Comparison of ENCODE assay signal across 1 cellular context in genomic region chr3:125001557-125002413, GRCh38.
TF ChIP-seq lines count a peak whose summit lies in the region.

No MANE protein-coding gene starts in this region.

TF ChIP-seq in HepG2, 621 proteins besides CTCF, POLR2A, EP300 and RAD21 (continued from another document and continues in another):
- TF ChIP-seq ZNF7 (CRISPR knock-in tag; IDR thresholded peaks at IDR 0.05) (0 out of 2 replicates have a peak, but pooled peaks have one; percentile 43), MED13 (CRISPR knock-in tag; IDR thresholded peaks at IDR 0.05) (peak; percentile 74; the same call in 1 of the 2 replicates), ZNF724P (CRISPR knock-in tag; IDR thresholded peaks at IDR 0.05; ENCODE audit: borderline replicate concordance) (no peak), ZNF629 (CRISPR knock-in tag; conservative IDR thresholded peaks at IDR 0.05) (peak; percentile 33; the same call in 1 of the 2 replicates), ZSCAN21 (CRISPR knock-in tag; IDR thresholded peaks at IDR 0.05; ENCODE audit: borderline replicate concordance) (peak; percentile 59; the same call in 1 of the 2 replicates), HINFP (CRISPR knock-in tag; IDR thresholded peaks at IDR 0.05; ENCODE audit: low read depth) (no peak), NFRKB (IDR thresholded peaks at IDR 0.05) (no peak), RNF2 (conservative IDR thresholded peaks at IDR 0.05; ENCODE audit: low read depth) (no peak), ERF (CRISPR knock-in tag; IDR thresholded peaks at IDR 0.05) (peak; percentile 52), NR1H2 (CRISPR knock-in tag; IDR thresholded peaks at IDR 0.05; ENCODE audit: borderline replicate concordance, low read depth) (no peak; the same call in 1 of the 2 replicates), ZGPAT (CRISPR knock-in tag; IDR thresholded peaks at IDR 0.05) (peak; percentile 84), ZNF124 (CRISPR knock-in tag; IDR thresholded peaks at IDR 0.05) (peak; percentile 62), ZFP1 (CRISPR knock-in tag; IDR thresholded peaks at IDR 0.05) (0 out of 2 replicates have a peak, but pooled peaks have one; percentile 71), MTERF4 (CRISPR knock-in tag; IDR thresholded peaks at IDR 0.05) (no peak), ZNF597 (CRISPR knock-in tag; IDR thresholded peaks at IDR 0.05) (no peak), ZNF678 (CRISPR knock-in tag; IDR thresholded peaks at IDR 0.05) (no peak), CREB3 (CRISPR knock-in tag; IDR thresholded peaks at IDR 0.05) (0 out of 2 replicates have a peak, but pooled peaks have one; percentile 35), ETS1 (CRISPR knock-in tag; IDR thresholded peaks at IDR 0.05) (no peak), ZNF773 (CRISPR knock-in tag; IDR thresholded peaks at IDR 0.05; ENCODE audit: borderline replicate concordance) (no peak), ZNF335 (CRISPR knock-in tag; IDR thresholded peaks at IDR 0.05) (no peak), DBP (CRISPR knock-in tag; IDR thresholded peaks at IDR 0.05; ENCODE audit: not compliant biosample characterization) (no peak), CEBPG (CRISPR knock-in tag; IDR thresholded peaks at IDR 0.05) (peak; percentile 86), PHF8 (CRISPR knock-in tag; IDR thresholded peaks at IDR 0.05) (peak; percentile 44), ATM (IDR thresholded peaks at IDR 0.05; ENCODE audit: borderline replicate concordance) (no peak), NAIF1 (CRISPR knock-in tag; IDR thresholded peaks at IDR 0.05; ENCODE audit: borderline replicate concordance) (0 out of 2 replicates have a peak, but pooled peaks have one; percentile 49), IRX3 (CRISPR knock-in tag; IDR thresholded peaks at IDR 0.05; ENCODE audit: borderline replicate concordance, low read depth) (no peak), ZNF34 (CRISPR knock-in tag; IDR thresholded peaks at IDR 0.05; ENCODE audit: borderline replicate concordance) (0 out of 2 replicates have a peak, but pooled peaks have one; percentile 49), MLXIP (CRISPR knock-in tag; IDR thresholded peaks at IDR 0.05; ENCODE audit: borderline replicate concordance) (no peak), RERE (CRISPR knock-in tag; IDR thresholded peaks at IDR 0.05; ENCODE audit: low read depth) (peak; percentile 86), ZNF503 (CRISPR knock-in tag; IDR thresholded peaks at IDR 0.05) (peak; percentile 95), ZBTB21 (CRISPR knock-in tag; IDR thresholded peaks at IDR 0.05) (peak; percentile 97), RXRA (CRISPR knock-in tag; IDR thresholded peaks at IDR 0.05) (peak; percentile 99), ZBTB8A (CRISPR knock-in tag; IDR thresholded peaks at IDR 0.05; ENCODE audit: borderline replicate concordance, low read depth) (no peak), ZNF800 (CRISPR knock-in tag; IDR thresholded peaks at IDR 0.05) (0 out of 2 replicates have a peak, but pooled peaks have one; percentile 46)
